10 cellular contexts compared by ENCODE assay signal in genomic region chr7:117068511-117069155, GRCh38.
DNase-seq lines count a peak whose midpoint lies in the region; ATAC-seq and TF ChIP-seq lines count a peak whose summit lies in the region.
"Had no signal": no experiment of that assay in that cellular context is flagged by ENCODE, and none has a peak within 500 bp of the region (broad histone marks: within the 10 kb centered on the region; RNA-seq: fewer than 3 reads in every experiment).

No MANE protein-coding gene starts in this region.

- H3K9me3 ChIP-seq in left ventricle myocardium inferior (replicated peaks) (no peaks in the 10 kb centered on the region), heart left ventricle (no peaks in the 10 kb centered on the region)

- H3K36me3 Mint-ChIP-seq in MCF 10A (ENCODE audit: insufficient read depth, unreplicated experiment), result no peaks in the 10 kb centered on the region

- H3K4me3 ChIP-seq in left ventricle myocardium inferior, result no peak overlapping the region
- no peak overlapping the region for H3K4me3 ChIP-seq in heart left ventricle

- no peaks in the 10 kb centered on the region for H3K27me3 ChIP-seq in left ventricle myocardium inferior (ENCODE audit: low read depth)
- no peaks in the 10 kb centered on the region for H3K27me3 ChIP-seq in heart left ventricle

- DNase-seq in left ventricle myocardium inferior (no peak), heart left ventricle (no peak), NCI-H2171 treated with DMSO at 0.1 percent for 48 hours (lab: John Stamatoyannopoulos, UW) (peak; percentile 90), cerebellum (ENCODE audit: low spot score) (peak; percentile 61), iPS-NIHi11 (ENCODE audit: low spot score) (no peak), MCF 10A (ENCODE audit: unreplicated experiment) (no peak)
- DNase-seq: SW 1271 had no signal

- H3K4me1 Mint-ChIP-seq in MCF 10A (ENCODE audit: insufficient read depth, unreplicated experiment), result peaks cover 10% of the 10 kb centered on the region

- TF ChIP-seq CTCF in left ventricle myocardium inferior (IDR thresholded peaks at IDR 0.05; ENCODE audit: borderline replicate concordance) (no peak), heart left ventricle (IDR thresholded peaks at IDR 0.05) (no peak), MCF 10A (IDR thresholded peaks at IDR 0.05; ENCODE audit: unreplicated experiment) (no peak)

- intact Hi-C loops in left ventricle myocardium inferior (cut with micrococcal nuclease) (no loop called here), heart left ventricle (cut with DNase I) (no loop called here), MCF 10A (cut with micrococcal nuclease) (no loop called here)

- ATAC-seq in heart left ventricle (no peak), HG03108 (IDR thresholded peaks at IDR 0.05; ENCODE audit: unreplicated experiment) (no peak), HG02938 (IDR thresholded peaks at IDR 0.05; ENCODE audit: unreplicated experiment) (no peak)
- ATAC-seq: sciatic nerve had no signal

- POLR2A ChIA-PET in MCF 10A (lab: Yijun Ruan, JAX), result no interaction called here

- no peak for TF ChIP-seq POLR2A in heart left ventricle (IDR thresholded peaks at IDR 0.05)

- BruUV-seq in MCF 10A (replicated peaks; lab: Mats Ljungman, UMichigan), result no TSS peak

- H3K27me3 Mint-ChIP-seq in MCF 10A (ENCODE audit: insufficient read depth, unreplicated experiment), result no peaks in the 10 kb centered on the region

- peak overlapping the region; percentile 52 for H3K27ac ChIP-seq in left ventricle myocardium inferior (replicated peaks)
- H3K27ac ChIP-seq in heart left ventricle, result no peak overlapping the region

- no peaks in the 10 kb centered on the region for H3K9me3 Mint-ChIP-seq in MCF 10A (ENCODE audit: unreplicated experiment)

- 60 to 63% (median 63%) methylated on average over 5 of the region's 5 CpGs for WGBS in heart left ventricle, 4 donors

- H3K36me3 ChIP-seq in left ventricle myocardium inferior, result no peaks in the 10 kb centered on the region
- H3K36me3 ChIP-seq in heart left ventricle, result no peaks in the 10 kb centered on the region

- CTCF ChIA-PET in MCF 10A (lab: Yijun Ruan, JAX), result interaction anchor here (1.2 kb wide), 1 partner anchor 59 kb away, joined by 3 read pairs; no protein-coding TSS in a partner anchor

- H3K4me1 ChIP-seq in left ventricle myocardium inferior (peaks cover 46% of the 10 kb centered on the region), heart left ventricle (peaks cover 0 to 54% (median 35%) of the 10 kb centered on the region in 12 donors)

- H3K27ac Mint-ChIP-seq in MCF 10A (ENCODE audit: low read depth, unreplicated experiment), result no peak overlapping the region

- no peak overlapping the region for H3K4me3 Mint-ChIP-seq in MCF 10A (ENCODE audit: unreplicated experiment)

Comparison
In these comparisons a context has a peak if more than half of its experiments do, and no peak if none do; other contexts are left out.
1. DNase-seq: peak in NCI-H2171 treated with DMSO at 0.1 percent for 48 hours (single experiment) and cerebellum (single experiment); none in left ventricle myocardium inferior (single experiment), heart left ventricle (0 of 5), iPS-NIHi11 (single experiment) and MCF 10A (single experiment).